ENCODE assay signal across 12 cellular contexts in genomic region chr6:108883172-108883571, GRCh38. TPM values are rescaled to one million over a fixed set of nuclear protein-coding genes. Genes with fewer than 3 reads are reported as not detected.
DNase-seq lines count a peak whose midpoint lies in the region; ATAC-seq and TF ChIP-seq lines count a peak whose summit lies in the region.
"Had no signal": no experiment of that assay in that cellular context is flagged by ENCODE, and none has a peak within 500 bp of the region (broad histone marks: within the 10 kb centered on the region; RNA-seq: fewer than 3 reads in every experiment).

No MANE protein-coding gene starts in this region.

- intact Hi-C loops in activated CD4-positive, alpha-beta T cell treated with anti-CD3 and anti-CD28 coated beads, Interleukin-2, amount 10 ng/mL, durations not matched to agents 24 days and 14 days (cut with micrococcal nuclease) = loop anchor here (1.0 to 5.0 kb wide), 7 partner anchors 8 to 490 kb away; partner anchors contain the start of gene ARMC2
- intact Hi-C loops in spleen (cut with DNase I; ENCODE audit: low total_unique reads) = no loop called here

- peaks cover 31% of the 10 kb centered on the region for H3K4me1 Mint-ChIP-seq in activated CD4-positive, alpha-beta T cell treated with anti-CD3 and anti-CD28 coated beads, Interleukin-2, amount 10 ng/mL, durations not matched to agents 24 days and 14 days
- H3K4me1 Mint-ChIP-seq: brain had no signal

- H3K36me3 Mint-ChIP-seq in activated CD4-positive, alpha-beta T cell treated with anti-CD3 and anti-CD28 coated beads, Interleukin-2, amount 10 ng/mL, durations not matched to agents 24 days and 14 days (ENCODE audit: low read depth) = peaks cover 35% of the 10 kb centered on the region

- TF ChIP-seq POLR2A in spleen (IDR thresholded peaks at IDR 0.05) = no peak

- peaks cover 0 to 6% (median 0%) of the 10 kb centered on the region in 8 donors for H3K9me3 ChIP-seq in spleen

- no peak overlapping the region for H3K4me3 ChIP-seq in spleen
- H3K4me3 ChIP-seq: skin epidermis had no signal

- peaks cover 24% of the 10 kb centered on the region for H3K9me3 Mint-ChIP-seq in activated CD4-positive, alpha-beta T cell treated with anti-CD3 and anti-CD28 coated beads, Interleukin-2, amount 10 ng/mL, durations not matched to agents 24 days and 14 days

- no peak for TF ChIP-seq CTCF in spleen (IDR thresholded peaks at IDR 0.05 in 8 of 11, conservative IDR thresholded peaks at IDR 0.05 in 3 of 11)
- no peak for TF ChIP-seq CTCF in foreskin keratinocyte (conservative IDR thresholded peaks at IDR 0.05)

- ATAC-seq in GM21786 (IDR thresholded peaks at IDR 0.05; ENCODE audit: unreplicated experiment) = peak; percentile 82
- ATAC-seq in HG03442 (IDR thresholded peaks at IDR 0.05; ENCODE audit: unreplicated experiment) = peak; percentile 86
- no peak for ATAC-seq in foreskin keratinocyte

- no peak for DNase-seq in activated CD4-positive, alpha-beta T cell treated with anti-CD3 and anti-CD28 coated beads, Interleukin-2, amount 10 ng/mL, durations not matched to agents 24 days and 14 days
- DNase-seq in activated CD4-positive, alpha-beta T cell treated with anti-CD3 and anti-CD28 coated beads, Interleukin-2, amount 50 U/mL, for 1 hour = no peak
- DNase-seq in spleen = no peak
- no peak for DNase-seq in G401 (ENCODE audit: low spot score)
- no peak for DNase-seq in NCI-H1048 (lab: John Stamatoyannopoulos, UW)
- DNase-seq in foreskin keratinocyte = no peak
- DNase-seq: mesenchymal stem cell, NCI-H524 treated with DMSO at 0.1 percent for 48 hours had no signal

- WGBS in spleen, 5 donors = 54 to 72% (median 62%) methylated on average over 1 of the region's 1 CpG

- H3K27me3 Mint-ChIP-seq in activated CD4-positive, alpha-beta T cell treated with anti-CD3 and anti-CD28 coated beads, Interleukin-2, amount 10 ng/mL, durations not matched to agents 24 days and 14 days = peaks cover 28% of the 10 kb centered on the region

- no peaks in the 10 kb centered on the region for H3K27me3 ChIP-seq in spleen (replicated peaks in 1 of 7)
- no peaks in the 10 kb centered on the region for H3K27me3 ChIP-seq in foreskin keratinocyte

- in situ Hi-C loops in G401 (cut with HindIII; ENCODE audit: low sequenced_read_pairs) = no loop called here

- H3K4me1 ChIP-seq in spleen (peaks cover 0 to 23% (median 10%) of the 10 kb centered on the region in 6 donors), foreskin keratinocyte (no peaks in the 10 kb centered on the region)

- peak overlapping the region; percentile 87 for H3K27ac Mint-ChIP-seq in activated CD4-positive, alpha-beta T cell treated with anti-CD3 and anti-CD28 coated beads, Interleukin-2, amount 10 ng/mL, durations not matched to agents 24 days and 14 days
- H3K27ac Mint-ChIP-seq: brain had no signal

- H3K27ac ChIP-seq in spleen (peak overlapping the region in 5 of 8 donors; percentile 26 to 64 (median 51)), foreskin keratinocyte (no peak overlapping the region)
- H3K27ac ChIP-seq: skin epidermis had no signal

- H3K4me3 Mint-ChIP-seq in activated CD4-positive, alpha-beta T cell treated with anti-CD3 and anti-CD28 coated beads, Interleukin-2, amount 10 ng/mL, durations not matched to agents 24 days and 14 days = peak overlapping the region; percentile 24
- H3K4me3 Mint-ChIP-seq: brain had no signal

- H3K36me3 ChIP-seq in spleen = peaks cover 0 to 9% (median 0%) of the 10 kb centered on the region in 6 donors

RNA-seq across cellular contexts. Expression of gene ARMC2, which starts 35.0 kb away (rescaled TPM):
- total RNA-seq in activated CD4-positive, alpha-beta T cell treated with anti-CD3 and anti-CD28 coated beads, Interleukin-2, amount 10 ng/mL, durations not matched to agents 24 days and 14 days = 2.7 and 3.3 TPM in 2 replicates
- total RNA-seq in spleen (10 to 100 TPM in 2 of 7 donors, 1 to 10 TPM in 5; 4.3 to 12.2 (median 6.6) TPM), foreskin keratinocyte (2.4 and 3.0 TPM in 2 replicates)
- polyA plus RNA-seq in spleen (1 to 10 TPM; 1.4 to 2.1 (median 1.5) TPM), foreskin keratinocyte (1.8 and 2.6 TPM in 2 replicates)
- 0.54 and 2.5 TPM in 2 replicates for total RNA-seq in G401 (2014; rRNA removed; shearing (Covaris generic))
